In genomic region chr7:149067869-149068268, GRCh38 we compare ENCODE assay signal across 16 cellular contexts. TPM values are rescaled to one million over a fixed set of nuclear protein-coding genes. Genes with fewer than 3 reads are reported as not detected.
DNase-seq lines count a peak whose midpoint lies in the region; ATAC-seq and TF ChIP-seq lines count a peak whose summit lies in the region.
"Had no signal": no experiment of that assay in that cellular context is flagged by ENCODE, and none has a peak within 500 bp of the region (broad histone marks: within the 10 kb centered on the region; RNA-seq: fewer than 3 reads in every experiment).

No MANE protein-coding gene starts in this region.

- H3K36me3 Mint-ChIP-seq in glutamatergic neuron (ENCODE audit: unreplicated experiment): no peaks in the 10 kb centered on the region

- 77 to 79% methylated on average over 4 of the region's 4 CpGs for WGBS in heart right ventricle, 2 donors

- peak; percentile 37 for TF ChIP-seq CTCF in GM12873 (IDR thresholded peaks at IDR 0.05; ENCODE audit: insufficient read depth, low read depth, low read length, missing control alignments)
- TF ChIP-seq CTCF in Panc1 (IDR thresholded peaks at IDR 0.05): peak; percentile 57
- TF ChIP-seq CTCF in glutamatergic neuron (IDR thresholded peaks at IDR 0.05; ENCODE audit: partially characterized antibody, unreplicated experiment): no peak
- no peak for TF ChIP-seq CTCF in heart right ventricle (IDR thresholded peaks at IDR 0.05)
- no peak for TF ChIP-seq CTCF in vagina (IDR thresholded peaks at IDR 0.05)

- no peak overlapping the region for H3K27ac ChIP-seq in Panc1 (ENCODE audit: low read length)
- H3K27ac ChIP-seq in heart right ventricle: no peak overlapping the region
- H3K27ac ChIP-seq in vagina: no peak overlapping the region
- H3K27ac ChIP-seq: epithelial cell of prostate, hepatocyte, lower lobe of right lung, SJCRH30, tibial nerve had no signal

- H3K4me3 Mint-ChIP-seq in glutamatergic neuron (ENCODE audit: unreplicated experiment): no peak overlapping the region

- H3K4me1 Mint-ChIP-seq in glutamatergic neuron (ENCODE audit: low read depth, unreplicated experiment): peaks cover 2% of the 10 kb centered on the region

- in situ Hi-C loops in Panc1 (cut with HindIII; ENCODE audit: low pct_unique_long_range_greater_than_20kb, low sequenced_read_pairs): no loop called here

- no TSS peak for BruUV-seq in Panc1 (replicated peaks; lab: Mats Ljungman, UMichigan)

- H3K4me3 ChIP-seq in Panc1 (ENCODE audit: low read depth in 2 of 2, low read length in 2 of 2): no peak overlapping the region
- no peak overlapping the region for H3K4me3 ChIP-seq in heart right ventricle
- no peak overlapping the region for H3K4me3 ChIP-seq in vagina
- H3K4me3 ChIP-seq: hepatocyte, lower lobe of right lung, SJCRH30, tibial nerve had no signal

- H3K27me3 ChIP-seq in Panc1 (ENCODE audit: control insufficient read depth, insufficient read depth, low read length): no peaks in the 10 kb centered on the region
- no peaks in the 10 kb centered on the region for H3K27me3 ChIP-seq in heart right ventricle
- H3K27me3 ChIP-seq in vagina: no peaks in the 10 kb centered on the region
- H3K27me3 ChIP-seq: hepatocyte, SJCRH30, tibial nerve had no signal

- H3K9me3 ChIP-seq in Panc1 (ENCODE audit: control insufficient read depth, insufficient read depth, low read depth, low read length) (no peaks in the 10 kb centered on the region), heart right ventricle (no peaks in the 10 kb centered on the region), vagina (no peaks in the 10 kb centered on the region)
- H3K9me3 ChIP-seq: lower lobe of right lung, SJCRH30, tibial nerve had no signal

- H3K36me3 ChIP-seq in Panc1 (ENCODE audit: control insufficient read depth, insufficient read depth, low read length) (peaks cover 6% of the 10 kb centered on the region), heart right ventricle (peaks cover 0 to 52% (median 26%) of the 10 kb centered on the region in 9 donors), vagina (peaks cover 0 to 29% of the 10 kb centered on the region in 2 donors)
- H3K36me3 ChIP-seq: SJCRH30 had no signal

- TF ChIP-seq POLR2A in vagina (IDR thresholded peaks at IDR 0.05): no peak

- H3K9me3 Mint-ChIP-seq in glutamatergic neuron (ENCODE audit: unreplicated experiment): peaks cover 3% of the 10 kb centered on the region

- POLR2A ChIA-PET in Panc1 (lab: Charles Lee): interaction anchor here (0.7 kb wide), 1 partner anchor 62 kb away, joined by 5 read pairs; no protein-coding TSS in a partner anchor

- H3K4me1 ChIP-seq in Panc1 (ENCODE audit: control insufficient read depth, insufficient read depth, low read length): no peaks in the 10 kb centered on the region
- H3K4me1 ChIP-seq in heart right ventricle: peaks cover 0 to 20% (median 0%) of the 10 kb centered on the region in 9 donors
- peaks cover 6% of the 10 kb centered on the region for H3K4me1 ChIP-seq in vagina

- peak; percentile 34 for DNase-seq in DMS53 (lab: John Stamatoyannopoulos, UW)
- DNase-seq in DMS53 treated with DMSO at 0.1 percent for 48 hours (lab: John Stamatoyannopoulos, UW; ENCODE audit: unreplicated experiment): no peak
- no peak for DNase-seq in Panc1 (ENCODE audit: low read depth, low spot score)
- no peak for DNase-seq in glutamatergic neuron
- DNase-seq in heart right ventricle: no peak
- DNase-seq in vagina (ENCODE audit: extremely low spot score in 2 of 2): no peak
- DNase-seq in iPS-NIHi11 (ENCODE audit: low spot score): no peak
- DNase-seq: GOT3, lower lobe of right lung, NCI-H1092 treated with DMSO at 0.1 percent for 48 hours, NCI-H510A treated with DMSO at 0.1 percent for 48 hours, SJCRH30 had no signal

- peaks cover 2% of the 10 kb centered on the region for H3K27me3 Mint-ChIP-seq in glutamatergic neuron (ENCODE audit: unreplicated experiment)

- ATAC-seq in Panc1 (no peak), heart right ventricle (no peak)
- ATAC-seq: lower lobe of right lung had no signal

- intact Hi-C loops in Panc1 (cut with micrococcal nuclease; ENCODE audit: unreplicated experiment) (loop anchor here (5.0 kb wide), 1 partner anchor 81 kb away; no protein-coding TSS in a partner anchor), heart right ventricle (cut with DNase I) (loop anchor here in 8 of 10 donors (5.0 to 10.0 kb wide), 3 partner anchors 41 to 63 kb away; partner anchors contain the start of gene PDIA4 (in 2 of the 8)), vagina (cut with DNase I) (loop anchor here (2.0 to 10.0 kb wide), 2 partner anchors 39 to 63 kb away; partner anchors contain the start of gene PDIA4)

- CTCF ChIA-PET in Panc1 (lab: Charles Lee): interaction anchor here (0.6 kb wide), 1 partner anchor 60 kb away, joined by 5 read pairs; no protein-coding TSS in a partner anchor

- H3K27ac Mint-ChIP-seq in glutamatergic neuron (ENCODE audit: unreplicated experiment): peak overlapping the region; percentile 0

RNA-seq across cellular contexts. Expression of gene ZNF786, which starts 22.6 kb away (rescaled TPM):
- total RNA-seq in Panc1 (2021; ENCODE audit: unreplicated experiment) (10.1 TPM), glutamatergic neuron (ENCODE audit: unreplicated experiment) (17.2 TPM), heart right ventricle (1 to 10 TPM; 2.0 to 3.4 (median 2.6) TPM), vagina (8.3 TPM)
- 7.8 TPM for polyA plus RNA-seq in Panc1 (2012; ENCODE audit: insufficient read length)
- polyA plus RNA-seq in heart right ventricle: 1 to 10 TPM; 2.0 TPM

RNA-seq across cellular contexts. Expression of gene PDIA4, which starts 39.6 kb away (rescaled TPM):
- 281 TPM for total RNA-seq in Panc1 (2021; ENCODE audit: unreplicated experiment)
- polyA plus RNA-seq in Panc1 (2012; ENCODE audit: insufficient read length): 243 TPM
- total RNA-seq in glutamatergic neuron (ENCODE audit: unreplicated experiment): 69.0 TPM
- 10 to 100 TPM; 18.2 to 49.2 (median 24.6) TPM for total RNA-seq in heart right ventricle
- polyA plus RNA-seq in heart right ventricle: 10 to 100 TPM; 10.2 to 64.5 TPM
- total RNA-seq in vagina: 69.5 TPM

RNA-seq across cellular contexts. Expression of gene ZNF425, which starts 58.3 kb away (rescaled TPM):
- total RNA-seq in Panc1 (2021; ENCODE audit: unreplicated experiment) (3.0 TPM), glutamatergic neuron (ENCODE audit: unreplicated experiment) (6.5 TPM), heart right ventricle (1 to 10 TPM in 1 of 10 donors, under 1 TPM in 9; 0.28 to 1.2 (median 0.78) TPM), vagina (2.9 TPM)
- polyA plus RNA-seq in Panc1 (2012; ENCODE audit: insufficient read length): 4.7 TPM
- under 1 TPM; 0.28 to 0.37 TPM for polyA plus RNA-seq in heart right ventricle

Comparison
In these comparisons a context has a peak if more than half of its experiments do, and no peak if none do; other contexts are left out.
1. CTCF ChIP-seq: peak in GM12873 (single experiment) and Panc1 (single experiment); none in glutamatergic neuron (single experiment), heart right ventricle (0 of 9) and vagina (0 of 3).